ENCODE assay signal across 14 cellular contexts in the genomic region with DNA sequence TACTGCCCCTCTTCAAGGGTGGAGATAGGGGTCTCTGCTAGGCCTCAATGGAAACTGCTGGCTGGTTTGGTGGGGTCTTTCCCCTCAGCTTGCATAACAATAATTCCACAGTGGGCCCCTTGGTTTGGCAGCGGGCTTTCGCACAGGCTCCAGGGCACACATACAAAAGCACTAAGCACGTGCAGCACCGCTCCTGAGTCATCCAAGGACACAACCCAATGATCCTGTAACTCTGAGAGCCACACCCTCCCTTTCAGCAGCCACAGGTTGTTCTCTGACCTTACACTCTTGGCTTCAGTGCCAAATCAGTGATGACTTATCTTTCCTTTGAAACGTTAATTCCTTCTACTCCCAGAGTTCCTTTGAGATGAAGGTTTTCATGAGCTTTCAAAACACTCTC. TPM values are rescaled to one million over a fixed set of nuclear protein-coding genes. Genes with fewer than 3 reads are reported as not detected.
DNase-seq lines count a peak whose midpoint lies in the region; ATAC-seq and TF ChIP-seq lines count a peak whose summit lies in the region.
"Had no signal": no experiment of that assay in that cellular context is flagged by ENCODE, and none has a peak within 500 bp of the region (broad histone marks: within the 10 kb centered on the region; RNA-seq: fewer than 3 reads in every experiment).

No MANE protein-coding gene starts in this region.

- peak; percentile 91 for ATAC-seq in PC-3
- no peak for ATAC-seq in upper lobe of left lung (ENCODE audit: low FRiP score in 2 of 2)
- ATAC-seq: naive thymus-derived CD4-positive, alpha-beta T cell had no signal

- H3K36me3 ChIP-seq in PC-3 (ENCODE audit: low read depth, low read length) (no peaks in the 10 kb centered on the region), fibroblast of lung (ENCODE audit: control insufficient read depth, insufficient read depth, low read length) (no peaks in the 10 kb centered on the region), muscle layer of duodenum (ENCODE audit: control insufficient read depth in 1 of 2, insufficient read depth in 2 of 2, low read length in 2 of 2) (no peaks in the 10 kb centered on the region), upper lobe of left lung (no peaks in the 10 kb centered on the region)

- no peak overlapping the region for H3K27ac Mint-ChIP-seq in activated naive CD4-positive, alpha-beta T cell treated with anti-CD3 and anti-CD28 coated beads for 36 hours

- TF ChIP-seq EP300 in upper lobe of left lung (IDR thresholded peaks at IDR 0.05): no peak

- 78 to 79% methylated on average over 4 to 5 of the region's 5 CpGs for WGBS in upper lobe of left lung, 2 donors

- no peak overlapping the region for H3K27ac ChIP-seq in PC-3 (ENCODE audit: low read length)
- no peak overlapping the region for H3K27ac ChIP-seq in fibroblast of lung (ENCODE audit: insufficient read depth, low read length)
- peak overlapping the region; percentile 57 for H3K27ac ChIP-seq in muscle layer of duodenum (ENCODE audit: low read length)
- no peak overlapping the region for H3K27ac ChIP-seq in upper lobe of left lung

- H3K9me3 ChIP-seq in PC-3 (ENCODE audit: low read length) (no peaks in the 10 kb centered on the region), fibroblast of lung (ENCODE audit: control insufficient read depth, insufficient read depth, low read depth, low read length) (no peaks in the 10 kb centered on the region), muscle layer of duodenum (ENCODE audit: control insufficient read depth in 1 of 2, low read length in 2 of 2) (no peaks in the 10 kb centered on the region), upper lobe of left lung (no peaks in the 10 kb centered on the region)

- no peaks in the 10 kb centered on the region for H3K9me2 ChIP-seq in PC-3 (replicated peaks; ENCODE audit: low read length)

- H3K36me3 Mint-ChIP-seq in activated naive CD4-positive, alpha-beta T cell treated with anti-CD3 and anti-CD28 coated beads for 36 hours (ENCODE audit: low read depth): no peaks in the 10 kb centered on the region

- H3K4me1 ChIP-seq in PC-3 (ENCODE audit: insufficient read depth, low read length) (peaks cover 23% of the 10 kb centered on the region), fibroblast of lung (ENCODE audit: control insufficient read depth, extremely low read depth, insufficient read depth, low read length) (peaks cover 15% of the 10 kb centered on the region), muscle layer of duodenum (ENCODE audit: control insufficient read depth in 1 of 2, insufficient read depth in 2 of 2, low read length in 2 of 2) (peaks cover 5 to 8% of the 10 kb centered on the region in 2 donors), upper lobe of left lung (peaks cover 11 to 16% (median 15%) of the 10 kb centered on the region in 4 donors)

- H4K20me1 ChIP-seq in PC-3 (ENCODE audit: low read length): no peaks in the 10 kb centered on the region
- H4K20me1 ChIP-seq in fibroblast of lung (ENCODE audit: control insufficient read depth, extremely low read depth, insufficient read depth, low read length): no peaks in the 10 kb centered on the region

- no peak for TF ChIP-seq POLR2A in upper lobe of left lung (IDR thresholded peaks at IDR 0.05)

- no peak overlapping the region for H3K4me3 ChIP-seq in PC-3 (ENCODE audit: low read length)
- no peak overlapping the region for H3K4me3 ChIP-seq in fibroblast of lung (replicated peaks in 1 of 4; ENCODE audit: control extremely low read depth in 1 of 4, insufficient read depth in 1 of 4, low read depth in 3 of 4, low read length in 4 of 4)
- no peak overlapping the region for H3K4me3 ChIP-seq in muscle layer of duodenum (ENCODE audit: low read depth in 1 of 2, low read length in 2 of 2)
- no peak overlapping the region for H3K4me3 ChIP-seq in upper lobe of left lung

- H3K9ac ChIP-seq in PC-3 (ENCODE audit: low read length) (no peak overlapping the region), fibroblast of lung (ENCODE audit: insufficient read depth, low read length) (no peak overlapping the region)

- no peaks in the 10 kb centered on the region for H3K9me3 Mint-ChIP-seq in activated naive CD4-positive, alpha-beta T cell treated with anti-CD3 and anti-CD28 coated beads for 36 hours
- H3K9me3 Mint-ChIP-seq: naive thymus-derived CD4-positive, alpha-beta T cell had no signal

- no TSS peak for BruUV-seq in PC-3 (replicated peaks; lab: Mats Ljungman, UMichigan)

- CTCF ChIA-PET in PC-3 (lab: Charles Lee): interaction anchor here (0.8 kb wide), 1 partner anchor 54 kb away, joined by 5 read pairs; no protein-coding TSS in a partner anchor
- CTCF ChIA-PET in activated naive CD4-positive, alpha-beta T cell treated with anti-CD3 and anti-CD28 coated beads for 36 hours (lab: Charles Lee): no interaction called here

- intact Hi-C loops in PC-3 (cut with micrococcal nuclease): no loop called here
- intact Hi-C loops in activated naive CD4-positive, alpha-beta T cell treated with anti-CD3 and anti-CD28 coated beads for 36 hours (cut with micrococcal nuclease): no loop called here

- H3K27me3 ChIP-seq in PC-3 (ENCODE audit: low read length) (no peaks in the 10 kb centered on the region), fibroblast of lung (ENCODE audit: control insufficient read depth, insufficient read depth, low read length) (no peaks in the 10 kb centered on the region), muscle layer of duodenum (ENCODE audit: low read depth, low read length) (no peaks in the 10 kb centered on the region), upper lobe of left lung (no peaks in the 10 kb centered on the region)

- no peaks in the 10 kb centered on the region for H3K27me3 Mint-ChIP-seq in activated naive CD4-positive, alpha-beta T cell treated with anti-CD3 and anti-CD28 coated beads for 36 hours (ENCODE audit: low read depth)

- H2AFZ ChIP-seq in PC-3 (ENCODE audit: low read length) (no peak overlapping the region), fibroblast of lung (ENCODE audit: low read length) (no peak overlapping the region)

- DNase-seq in Daoy (ENCODE audit: low read depth) (peak; percentile 63), PC-3 (peak; percentile 87), fibroblast of lung (ENCODE audit: low read depth in 2 of 2) (peak; percentile 30 to 77), upper lobe of left lung (no peak), iPS-NIHi7 (ENCODE audit: extremely low spot score) (no peak), NCI-H2081 (lab: John Stamatoyannopoulos, UW) (no peak)
- no peak for DNase-seq in activated naive CD4-positive, alpha-beta T cell treated with anti-CD3 and anti-CD28 coated beads for 36 hours
- DNase-seq: activated CD4-positive, alpha-beta T cell treated with anti-CD3 and anti-CD28 coated beads for 1 hour; activated effector memory CD4-positive, alpha-beta T cell treated with anti-CD3 and anti-CD28 coated beads, Interleukin-2, amount 50 U/mL, for 16 hours; C1 segment of cervical spinal cord; cortex of kidney; naive thymus-derived CD4-positive, alpha-beta T cell; NCI-H1930 had no signal

- POLR2A ChIA-PET in PC-3 (lab: Charles Lee; ENCODE audit: unreplicated experiment): interaction anchor here (0.6 kb wide), 1 partner anchor 413 kb away, joined by 3 read pairs; no protein-coding TSS in a partner anchor

- H3K4me3 Mint-ChIP-seq in activated naive CD4-positive, alpha-beta T cell treated with anti-CD3 and anti-CD28 coated beads for 36 hours: no peak overlapping the region

- no peaks in the 10 kb centered on the region for H3F3A ChIP-seq in PC-3 (ENCODE audit: low read length, unreplicated experiment)

- H3K4me1 Mint-ChIP-seq in activated naive CD4-positive, alpha-beta T cell treated with anti-CD3 and anti-CD28 coated beads for 36 hours (ENCODE audit: low read depth): peaks cover 6% of the 10 kb centered on the region

- TF ChIP-seq CTCF in PC-3 (conservative IDR thresholded peaks at IDR 0.05; ENCODE audit: low read depth, low read length): no peak
- TF ChIP-seq CTCF in fibroblast of lung (conservative IDR thresholded peaks at IDR 0.05 in 1 of 2, IDR thresholded peaks at IDR 0.05 in 1 of 2; ENCODE audit: low read depth in 1 of 2, low read length in 2 of 2): no peak
- no peak for TF ChIP-seq CTCF in upper lobe of left lung (IDR thresholded peaks at IDR 0.05)

- no peaks in the 10 kb centered on the region for H3K79me2 ChIP-seq in PC-3 (ENCODE audit: low read length)
- no peaks in the 10 kb centered on the region for H3K79me2 ChIP-seq in fibroblast of lung (ENCODE audit: control insufficient read depth, insufficient read depth, low read length)

- H3K4me2 ChIP-seq in PC-3 (ENCODE audit: low read length) (peak overlapping the region; percentile 15; the same call in 1 of the 2 replicates), fibroblast of lung (ENCODE audit: extremely low read depth, insufficient read depth, low read length) (no peak overlapping the region)

RNA-seq across cellular contexts. Expression of a gene that starts 41.7 kb away (rescaled TPM):
- 1.5 and 1.9 TPM in 2 replicates for total RNA-seq in Daoy (2014; rRNA removed; shearing (Covaris generic))
- total RNA-seq in PC-3 (2014; rRNA removed) (1.4 and 5.2 TPM in 2 replicates), fibroblast of lung (8.0 and 14.4 TPM in 2 replicates), upper lobe of left lung (100 to 1,000 TPM in 4 of 6 donors, 10 to 100 TPM in 2; 58.3 to 270 (median 136) TPM)
- 3.6 and 21.4 TPM in 2 replicates for polyA plus RNA-seq in fibroblast of lung
- 4.1 and 19.2 TPM in 2 replicates for polyA plus RNA-seq in fibroblast of lung (2012)
- 7.2 and 22.5 TPM in 2 replicates for polyA minus RNA-seq in fibroblast of lung (ENCODE audit: low replicate concordance)
- under 1 TPM in 1 of 2 experiments, not detected in 1; 0.44 TPM for total RNA-seq in activated naive CD4-positive, alpha-beta T cell treated with anti-CD3 and anti-CD28 coated beads for 36 hours
- polyA plus RNA-seq: naive thymus-derived CD4-positive, alpha-beta T cell had no signal

Comparison
In these comparisons a context has a peak if more than half of its experiments do, and no peak if none do; other contexts are left out.
1. DNase-seq: peak in Daoy (single experiment), PC-3 (single experiment) and fibroblast of lung (2 of 2); none in upper lobe of left lung (0 of 2), activated naive CD4-positive, alpha-beta T cell treated with anti-CD3 and anti-CD28 coated beads for 36 hours (single experiment), iPS-NIHi7 (single experiment) and NCI-H2081 (0 of 2).